ENCODE assay signal across 23 cellular contexts in the genomic region with DNA sequence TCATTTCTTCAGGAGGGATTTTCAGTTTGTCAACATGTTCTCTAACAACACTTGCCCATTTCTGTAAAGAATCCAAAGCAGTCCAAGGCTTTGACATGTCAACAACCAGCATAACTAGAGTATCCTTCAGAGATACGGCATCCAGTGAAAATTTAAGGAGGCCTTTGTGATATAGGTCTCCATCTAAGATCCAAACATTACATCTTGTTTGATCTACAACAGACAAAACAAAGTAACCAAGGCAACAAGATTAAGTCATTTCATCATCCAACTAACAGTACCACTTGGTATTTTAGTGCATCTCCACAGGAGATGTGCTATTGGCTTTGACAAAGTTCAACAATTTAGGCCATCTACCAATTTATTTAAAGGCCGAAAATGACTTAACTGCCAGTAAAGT. TPM values are rescaled to one million over a fixed set of nuclear protein-coding genes. Genes with fewer than 3 reads are reported as not detected.
A peak's percentile ranks its signal among the peaks of the same experiment; 100 is the strongest.
DNase-seq lines count a peak whose midpoint lies in the region; ATAC-seq, FAIRE-seq and TF ChIP-seq lines count a peak whose summit lies in the region.
"Had no signal": no experiment of that assay in that cellular context is flagged by ENCODE, and none has a peak within 500 bp of the region (broad histone marks: within the 10 kb centered on the region; RNA-seq: fewer than 3 reads in every experiment).

No MANE protein-coding gene starts in this region.

- no peak for ATAC-seq in GM19324 (IDR thresholded peaks at IDR 0.05; ENCODE audit: low FRiP score, unreplicated experiment)
- ATAC-seq: heart left ventricle, right lobe of liver, WTC11 had no signal

- H2AFZ ChIP-seq in keratinocyte (ENCODE audit: control insufficient read depth, low read length) = no peak overlapping the region

- H3K4me1 ChIP-seq in keratinocyte (ENCODE audit: control insufficient read depth, extremely low read depth, insufficient read depth, low read length) = no peaks in the 10 kb centered on the region
- H3K4me1 ChIP-seq: colonic mucosa, right lobe of liver had no signal

- in situ Hi-C loops in astrocyte of the spinal cord (cut with HindIII; ENCODE audit: low sequenced_read_pairs) = no loop called here

- TF ChIP-seq POLR2A in H54 (IDR thresholded peaks at IDR 0.05; ENCODE audit: low read depth, low read length) = no peak

- no peaks in the 10 kb centered on the region for H3K36me3 ChIP-seq in keratinocyte (ENCODE audit: control insufficient read depth in 2 of 2, extremely low read depth in 1 of 2, insufficient read depth in 2 of 2, low read length in 2 of 2)
- H3K36me3 ChIP-seq: colonic mucosa had no signal

- no peaks in the 10 kb centered on the region for H3K9me1 ChIP-seq in keratinocyte (ENCODE audit: control insufficient read depth, extremely low read depth, insufficient read depth, low read length)

- peaks cover 34% of the 10 kb centered on the region for H3K79me2 ChIP-seq in keratinocyte (ENCODE audit: control insufficient read depth, insufficient read depth, low read length)

- H4K20me1 ChIP-seq in keratinocyte (ENCODE audit: control insufficient read depth, extremely low read depth, insufficient read depth, low read length) = no peaks in the 10 kb centered on the region

- H3K9me3 ChIP-seq in keratinocyte (ENCODE audit: control insufficient read depth, low read depth, low read length) = no peaks in the 10 kb centered on the region
- H3K9me3 ChIP-seq: A549, colonic mucosa, heart left ventricle, right lobe of liver had no signal

- no peak overlapping the region for H3K4me2 ChIP-seq in keratinocyte (ENCODE audit: control insufficient read depth, extremely low read depth, insufficient read depth, low read depth, low read length)
- H3K4me2 ChIP-seq: A549 had no signal

- no peak for TF ChIP-seq CTCF in astrocyte of the spinal cord (IDR thresholded peaks at IDR 0.05; ENCODE audit: low read depth, low read length)
- no peak for TF ChIP-seq CTCF in keratinocyte (optimal IDR thresholded peaks at IDR 0.05 in 1 of 3, IDR thresholded peaks at IDR 0.05 in 1 of 3, conservative IDR thresholded peaks at IDR 0.05 in 1 of 3; ENCODE audit: extremely low read depth in 1 of 3, insufficient read depth in 2 of 3, low read length in 3 of 3)

- H3K27me3 ChIP-seq in keratinocyte (ENCODE audit: control insufficient read depth, extremely low read depth, insufficient read depth, low read length) = no peaks in the 10 kb centered on the region
- H3K27me3 ChIP-seq: colonic mucosa, heart left ventricle, right lobe of liver had no signal

- no peak overlapping the region for H3K4me3 ChIP-seq in astrocyte of the spinal cord (ENCODE audit: low read depth, low read length)
- no peak overlapping the region for H3K4me3 ChIP-seq in keratinocyte (ENCODE audit: control insufficient read depth in 2 of 3, extremely low read depth in 1 of 3, insufficient read depth in 2 of 3, low read depth in 1 of 3, low read length in 3 of 3)
- H3K4me3 ChIP-seq: A549, colonic mucosa, heart left ventricle, right lobe of liver had no signal

- DNase-seq in NCI-H2227 (lab: John Stamatoyannopoulos, UW; ENCODE audit: unreplicated experiment) (peak; percentile 0), NCI-H2227 treated with DMSO at 0.1 percent for 48 hours (lab: John Stamatoyannopoulos, UW) (no peak), H54 (ENCODE audit: insufficient read length, low spot score) (no peak), astrocyte of the spinal cord (ENCODE audit: low read depth, low spot score) (peak; percentile 24), keratinocyte (ENCODE audit: low read depth, low spot score) (no peak), NCI-H1694 treated with DMSO at 0.1 percent for 48 hours (lab: John Stamatoyannopoulos, UW) (no peak), HK-2 (ENCODE audit: unreplicated experiment) (no peak)
- DNase-seq: activated effector memory CD4-positive, alpha-beta T cell treated with anti-CD3 and anti-CD28 coated beads, Interleukin-2, amount 50 U/mL, for 16 hours; anterior cingulate cortex; CD4-positive, CD25-positive, alpha-beta regulatory T cell; colonic mucosa; heart left ventricle; midbrain; NCI-H187; NCI-H510A; occipital lobe; right lobe of liver had no signal

- no peak overlapping the region for H3K27ac ChIP-seq in keratinocyte (ENCODE audit: control insufficient read depth, insufficient read depth, low read length)
- H3K27ac ChIP-seq: A549, colonic mucosa, epithelial cell of prostate, heart left ventricle, right lobe of liver had no signal

- dilution Hi-C loops in keratinocyte (cut with MboI; ENCODE audit: extremely low pct_ligation_motif_present, low sequenced_read_pairs) = no loop called here

- H3K9ac ChIP-seq in keratinocyte (ENCODE audit: control insufficient read depth, extremely low read depth, insufficient read depth, low read length) = no peak overlapping the region

- FAIRE-seq in H54 (lab: Jason Lieb, UNC) (peak; percentile 33), keratinocyte (lab: Jason Lieb, UNC) (peak; percentile 34)
- FAIRE-seq: A549, islet of Langerhans, urothelium cell line had no signal

RNA-seq across cellular contexts. Expression of a gene that starts 25.8 kb away (rescaled TPM):
- 26.4 to 64.4 TPM (median 32.0 TPM) in 3 replicates for polyA plus RNA-seq in keratinocyte
- 30.1 TPM for polyA plus RNA-seq in keratinocyte (2011; ENCODE audit: low read depth)
- 28.3 and 46.9 TPM in 2 replicates for polyA plus RNA-seq in keratinocyte (2011; cell fraction: cytosol; rRNA removed)
- 23.8 and 37.2 TPM in 2 replicates for polyA plus RNA-seq in keratinocyte (2011; cell fraction: nucleus; rRNA removed)
- 26.1 and 31.6 TPM in 2 replicates for polyA plus RNA-seq in keratinocyte (2012; ENCODE audit: low replicate concordance)
- polyA minus RNA-seq in keratinocyte = 6.1 to 18.1 TPM (median 9.7 TPM) in 3 replicates
- 20.1 TPM for polyA minus RNA-seq in keratinocyte (2011; cell fraction: cytosol; rRNA and poly(A)+ RNA removed)
- polyA minus RNA-seq in keratinocyte (2011; cell fraction: nucleus; rRNA and poly(A)+ RNA removed) = 14.6 and 25.5 TPM in 2 replicates

RNA-seq across cellular contexts. Expression of a gene that starts 42.2 kb away (rescaled TPM):
- polyA plus RNA-seq in keratinocyte = 47.7 to 85.4 TPM (median 55.4 TPM) in 3 replicates
- polyA plus RNA-seq in keratinocyte (2011; ENCODE audit: low read depth) = 14.2 TPM
- polyA plus RNA-seq in keratinocyte (2011; cell fraction: cytosol; rRNA removed) = 36.9 and 76.7 TPM in 2 replicates
- 36.9 and 51.8 TPM in 2 replicates for polyA plus RNA-seq in keratinocyte (2011; cell fraction: nucleus; rRNA removed)
- 37.8 and 53.8 TPM in 2 replicates for polyA plus RNA-seq in keratinocyte (2012; ENCODE audit: low replicate concordance)
- 13.9 to 54.1 TPM (median 26.7 TPM) in 3 replicates for polyA minus RNA-seq in keratinocyte
- polyA minus RNA-seq in keratinocyte (2011; cell fraction: cytosol; rRNA and poly(A)+ RNA removed) = 48.2 TPM
- 23.8 and 46.4 TPM in 2 replicates for polyA minus RNA-seq in keratinocyte (2011; cell fraction: nucleus; rRNA and poly(A)+ RNA removed)

Comparison
In these comparisons a context has a peak if more than half of its experiments do, and no peak if none do; other contexts are left out.
1. DNase-seq: peak in NCI-H2227 (single experiment) and astrocyte of the spinal cord (single experiment); none in NCI-H2227 treated with DMSO at 0.1 percent for 48 hours (single experiment), H54 (single experiment), keratinocyte (single experiment), NCI-H1694 treated with DMSO at 0.1 percent for 48 hours (single experiment) and HK-2 (single experiment).